29 cellular contexts compared by ENCODE assay signal in genomic region chr4:86876894-86877685, GRCh38. TPM values are rescaled to one million over a fixed set of nuclear protein-coding genes. Genes with fewer than 3 reads are reported as not detected.
"Had no signal": no experiment of that assay in that cellular context is flagged by ENCODE, and none has a peak within 500 bp of the region (broad histone marks: within the 10 kb centered on the region; RNA-seq: fewer than 3 reads in every experiment).

No MANE protein-coding gene starts in this region.

- H3K36me3 Mint-ChIP-seq: activated CD8-positive, alpha-beta memory T cell treated with anti-CD3 and anti-CD28 coated beads, Interleukin-2, amount 10 ng/mL, durations not matched to agents 7 days and 5 days; activated naive CD4-positive, alpha-beta T cell treated with anti-CD3 and anti-CD28 coated beads, Interleukin-2, amount 10 ng/mL, durations not matched to agents 7 days and 5 days; stimulated activated memory B cell treated with anti-CD40 and anti-IgM and Interleukin-4, amounts not matched to agents 10 μg/mL and 1 μg/mL and 100 μg/mL, for 72 hours; T-cell had no signal

- H3K27me3 Mint-ChIP-seq: activated CD4-positive, alpha-beta T cell treated with anti-CD3 and anti-CD28 coated beads, Interleukin-2, amount 10 ng/mL, durations not matched to agents 7 days and 5 days; activated CD8-positive, alpha-beta T cell treated with anti-CD3 and anti-CD28 coated beads for 36 hours; brain; stimulated activated memory B cell treated with anti-CD40 and anti-IgM and Interleukin-4, amounts not matched to agents 10 μg/mL and 1 μg/mL and 100 μg/mL, for 72 hours; T-cell had no signal

- DNase-seq: activated CD4-positive, alpha-beta T cell treated with anti-CD3 and anti-CD28 coated beads, Interleukin-2, amount 10 ng/mL, durations not matched to agents 7 days and 5 days; activated CD4-positive, CD25-positive, alpha-beta regulatory T cell treated with anti-CD3 and anti-CD28 coated beads, Interleukin-2, amount 50 U/mL, for 72 hours; activated CD8-positive, alpha-beta memory T cell treated with anti-CD3 and anti-CD28 coated beads, Interleukin-2, amount 10 ng/mL, durations not matched to agents 7 days and 5 days; activated CD8-positive, alpha-beta T cell treated with anti-CD3 and anti-CD28 coated beads for 36 hours; activated effector memory CD4-positive, alpha-beta T cell treated with anti-CD3 and anti-CD28 coated beads, Interleukin-2, amount 50 U/mL, for 16 hours; activated naive CD4-positive, alpha-beta T cell treated with anti-CD3 and anti-CD28 coated beads, Interleukin-2, amount 10 ng/mL, durations not matched to agents 7 days and 5 days; activated T-cell treated with anti-CD3 and anti-CD28 coated beads for 4 hours; central memory CD4-positive, alpha-beta T cell; effector memory CD4-positive, alpha-beta T cell; foreskin keratinocyte; kidney; naive thymus-derived CD8-positive, alpha-beta T cell; pancreas; right cardiac atrium; stimulated activated CD4-positive, alpha-beta T cell treated with anti-CD3 and anti-CD28 coated beads, Interleukin-2, amount 100 ng/mL, for 24 hours; T-cell; testis; trophoblast cell; uterus; WERI-Rb-1 had no signal

- H3K9me3 ChIP-seq: pancreas, testis had no signal

- H3K27ac ChIP-seq: foreskin keratinocyte, pancreas, testis, uterus, WERI-Rb-1 had no signal

- H3K4me1 Mint-ChIP-seq: activated CD4-positive, alpha-beta T cell treated with anti-CD3 and anti-CD28 coated beads, Interleukin-2, amount 10 ng/mL, durations not matched to agents 7 days and 5 days; activated CD8-positive, alpha-beta memory T cell treated with anti-CD3 and anti-CD28 coated beads, Interleukin-2, amount 10 ng/mL, durations not matched to agents 7 days and 5 days; activated naive CD4-positive, alpha-beta T cell treated with anti-CD3 and anti-CD28 coated beads, Interleukin-2, amount 10 ng/mL, durations not matched to agents 7 days and 5 days; brain; mesothelial cell of epicardium; naive thymus-derived CD8-positive, alpha-beta T cell; stimulated activated memory B cell treated with anti-CD40 and anti-IgM and Interleukin-4, amounts not matched to agents 10 μg/mL and 1 μg/mL and 100 μg/mL, for 72 hours; T-cell had no signal

- H3K27ac Mint-ChIP-seq: activated CD4-positive, alpha-beta T cell treated with anti-CD3 and anti-CD28 coated beads, Interleukin-2, amount 10 ng/mL, durations not matched to agents 7 days and 5 days; activated CD8-positive, alpha-beta memory T cell treated with anti-CD3 and anti-CD28 coated beads, Interleukin-2, amount 10 ng/mL, durations not matched to agents 7 days and 5 days; activated CD8-positive, alpha-beta T cell treated with anti-CD3 and anti-CD28 coated beads for 36 hours; activated naive CD4-positive, alpha-beta T cell treated with anti-CD3 and anti-CD28 coated beads, Interleukin-2, amount 10 ng/mL, durations not matched to agents 7 days and 5 days; mesothelial cell of epicardium; naive thymus-derived CD8-positive, alpha-beta T cell; stimulated activated memory B cell treated with anti-CD40 and anti-IgM and Interleukin-4, amounts not matched to agents 10 μg/mL and 1 μg/mL and 100 μg/mL, for 72 hours; T-cell; T-helper 2 cell treated with Interferon-gamma antibody and Interleukin-4, amounts not matched to agents 5 μg/mL and 100 μg/mL, for 36 hours had no signal

- H3K4me1 ChIP-seq: pancreas, testis, uterus had no signal

- H3K36me3 ChIP-seq: pancreas, uterus, WERI-Rb-1 had no signal

- H3K4me3 Mint-ChIP-seq: activated CD4-positive, alpha-beta T cell treated with anti-CD3 and anti-CD28 coated beads, Interleukin-2, amount 10 ng/mL, durations not matched to agents 7 days and 5 days; activated CD8-positive, alpha-beta memory T cell treated with anti-CD3 and anti-CD28 coated beads, Interleukin-2, amount 10 ng/mL, durations not matched to agents 7 days and 5 days; activated CD8-positive, alpha-beta T cell treated with anti-CD3 and anti-CD28 coated beads for 36 hours; activated naive CD4-positive, alpha-beta T cell treated with anti-CD3 and anti-CD28 coated beads, Interleukin-2, amount 10 ng/mL, durations not matched to agents 7 days and 5 days; brain; mesothelial cell of epicardium; naive thymus-derived CD8-positive, alpha-beta T cell; stimulated activated memory B cell treated with anti-CD40 and anti-IgM and Interleukin-4, amounts not matched to agents 10 μg/mL and 1 μg/mL and 100 μg/mL, for 72 hours; T-cell; T-helper 2 cell treated with Interferon-gamma antibody and Interleukin-4, amounts not matched to agents 5 μg/mL and 100 μg/mL, for 36 hours had no signal

- H3K27me3 ChIP-seq: foreskin keratinocyte, pancreas, testis, uterus had no signal

- H3K4me3 ChIP-seq: lung, pancreas, uterus had no signal

RNA-seq across cellular contexts. Expression of gene C4orf36, which starts 15.1 kb away (rescaled TPM):
- total RNA-seq: activated CD4-positive, alpha-beta T cell treated with anti-CD3 and anti-CD28 coated beads, Interleukin-2, amount 10 ng/mL, durations not matched to agents 7 days and 5 days; activated CD8-positive, alpha-beta memory T cell treated with anti-CD3 and anti-CD28 coated beads, Interleukin-2, amount 10 ng/mL, durations not matched to agents 7 days and 5 days; activated CD8-positive, alpha-beta T cell treated with anti-CD3 and anti-CD28 coated beads for 36 hours; glomerular endothelial cell; left lobe of liver; naive thymus-derived CD8-positive, alpha-beta T cell; skeletal muscle tissue had no signal

RNA-seq across cellular contexts. Expression of gene SLC10A6, which starts 27.9 kb away (rescaled TPM):
- total RNA-seq: activated CD4-positive, alpha-beta T cell treated with anti-CD3 and anti-CD28 coated beads, Interleukin-2, amount 10 ng/mL, durations not matched to agents 7 days and 5 days; activated CD8-positive, alpha-beta memory T cell treated with anti-CD3 and anti-CD28 coated beads, Interleukin-2, amount 10 ng/mL, durations not matched to agents 7 days and 5 days; activated CD8-positive, alpha-beta T cell treated with anti-CD3 and anti-CD28 coated beads for 36 hours; endothelial cell of umbilical vein; glomerular endothelial cell; mesothelial cell of epicardium; T-cell had no signal
